1 cellular context compared by ENCODE assay signal in genomic region chr4:993111-994029, GRCh38.
TF ChIP-seq lines count a peak whose summit lies in the region.

Gene SLC26A1 (minus strand): TSS chr4:993404. CDS start chr4:991703, 1,701 bp downstream.

TF ChIP-seq in HepG2, 621 proteins besides CTCF, POLR2A, EP300 and RAD21 (continued from another document and continues in another):
- TF ChIP-seq ZNF800 (CRISPR knock-in tag; IDR thresholded peaks at IDR 0.05) (no peak; the same call in 1 of the 2 replicates), SP1 (IDR thresholded peaks at IDR 0.05) (no peak), SP1 (CRISPR knock-in tag; IDR thresholded peaks at IDR 0.05) (no peak), XBP1 (CRISPR knock-in tag; IDR thresholded peaks at IDR 0.05) (no peak), ZSCAN25 (CRISPR knock-in tag; IDR thresholded peaks at IDR 0.05) (0 out of 2 replicates have a peak, but pooled peaks have one; percentile 22), PAX8 (CRISPR knock-in tag; IDR thresholded peaks at IDR 0.05; ENCODE audit: borderline replicate concordance) (no peak), ZNF816 (CRISPR knock-in tag; IDR thresholded peaks at IDR 0.05; ENCODE audit: borderline replicate concordance) (0 out of 2 replicates have a peak, but pooled peaks have one; percentile 13), JUND (CRISPR knock-in tag; IDR thresholded peaks at IDR 0.05) (0 out of 2 replicates have a peak, but pooled peaks have one; percentile 39), NPAS2 (CRISPR knock-in tag; IDR thresholded peaks at IDR 0.05; ENCODE audit: borderline replicate concordance) (no peak), ZNF580 (CRISPR knock-in tag; IDR thresholded peaks at IDR 0.05; ENCODE audit: borderline replicate concordance, low read depth) (peak; percentile 42; the same call in 1 of the 2 replicates), NR3C1 (CRISPR knock-in tag; IDR thresholded peaks at IDR 0.05) (no peak), ZNF253 (CRISPR knock-in tag; IDR thresholded peaks at IDR 0.05; ENCODE audit: borderline replicate concordance) (no peak; the same call in 1 of the 2 replicates), NFAT5 (CRISPR knock-in tag; IDR thresholded peaks at IDR 0.05) (no peak; the same call in 1 of the 2 replicates), ZNF746 (CRISPR knock-in tag; IDR thresholded peaks at IDR 0.05) (no peak), ELF3 (CRISPR knock-in tag; IDR thresholded peaks at IDR 0.05) (no peak), ZNF337 (CRISPR knock-in tag; IDR thresholded peaks at IDR 0.05; ENCODE audit: borderline replicate concordance, low read depth) (peak; percentile 72; the same call in 1 of the 2 replicates), ZIK1 (CRISPR knock-in tag; IDR thresholded peaks at IDR 0.05; ENCODE audit: borderline replicate concordance, low read depth) (peak; percentile 63; the same call in 1 of the 2 replicates), GFI1 (CRISPR knock-in tag; IDR thresholded peaks at IDR 0.05; ENCODE audit: borderline replicate concordance) (no peak; the same call in none of the 2 replicates), XRCC5 (optimal IDR thresholded peaks at IDR 0.05; ENCODE audit: low read length) (no peak), FUBP1 (CRISPR knock-in tag; IDR thresholded peaks at IDR 0.05; ENCODE audit: borderline replicate concordance) (no peak; the same call in 1 of the 2 replicates), ZNF572 (CRISPR knock-in tag; IDR thresholded peaks at IDR 0.05) (no peak), EED (CRISPR knock-in tag; IDR thresholded peaks at IDR 0.05) (peak; percentile 91), ZNF44 (CRISPR knock-in tag; IDR thresholded peaks at IDR 0.05) (peak; percentile 79; the same call in 1 of the 2 replicates), AHR (CRISPR knock-in tag; IDR thresholded peaks at IDR 0.05) (peak; percentile 23; the same call in 1 of the 2 replicates), ETV5 (CRISPR knock-in tag; IDR thresholded peaks at IDR 0.05; ENCODE audit: borderline replicate concordance) (no peak; the same call in 1 of the 2 replicates), ZFP37 (CRISPR knock-in tag; IDR thresholded peaks at IDR 0.05; ENCODE audit: borderline replicate concordance) (no peak), ZNF614 (CRISPR knock-in tag; IDR thresholded peaks at IDR 0.05; ENCODE audit: borderline replicate concordance) (peak; percentile 94; the same call in 1 of the 2 replicates), ZNF740 (CRISPR knock-in tag; IDR thresholded peaks at IDR 0.05) (peak; percentile 91), EZH2 (conservative IDR thresholded peaks at IDR 0.05; ENCODE audit: low read depth, low read length) (no peak), ZNF761 (CRISPR knock-in tag; conservative IDR thresholded peaks at IDR 0.05) (no peak), ZNF224 (CRISPR knock-in tag; IDR thresholded peaks at IDR 0.05) (0 out of 2 replicates have a peak, but pooled peaks have one; percentile 2), ZNF3 (CRISPR knock-in tag; IDR thresholded peaks at IDR 0.05) (no peak), YY1 (IDR thresholded peaks at IDR 0.05; ENCODE audit: insufficient read depth, insufficient replicate concordance, low read depth, low read length) (peak; percentile 61), TAF1 (CRISPR knock-in tag; IDR thresholded peaks at IDR 0.05) (peak; percentile 14), BCLAF1 (IDR thresholded peaks at IDR 0.05) (no peak), FOXJ3 (CRISPR knock-in tag; IDR thresholded peaks at IDR 0.05; ENCODE audit: borderline replicate concordance) (no peak), MEIS1 (CRISPR knock-in tag; IDR thresholded peaks at IDR 0.05; ENCODE audit: borderline replicate concordance) (no peak; the same call in 1 of the 2 replicates), POLR2AphosphoS5 (IDR thresholded peaks at IDR 0.05; ENCODE audit: low read depth, low read length) (peak; percentile 45; the same call in 1 of the 2 replicates), U2AF1 (optimal IDR thresholded peaks at IDR 0.05; ENCODE audit: low read depth, low read length) (no peak), RAD51 (IDR thresholded peaks at IDR 0.05; ENCODE audit: borderline replicate concordance) (no peak), ZNF503 (CRISPR knock-in tag; IDR thresholded peaks at IDR 0.05) (0 out of 2 replicates have a peak, but pooled peaks have one; percentile 24)
- TF ChIP-seq, protein P1, sequence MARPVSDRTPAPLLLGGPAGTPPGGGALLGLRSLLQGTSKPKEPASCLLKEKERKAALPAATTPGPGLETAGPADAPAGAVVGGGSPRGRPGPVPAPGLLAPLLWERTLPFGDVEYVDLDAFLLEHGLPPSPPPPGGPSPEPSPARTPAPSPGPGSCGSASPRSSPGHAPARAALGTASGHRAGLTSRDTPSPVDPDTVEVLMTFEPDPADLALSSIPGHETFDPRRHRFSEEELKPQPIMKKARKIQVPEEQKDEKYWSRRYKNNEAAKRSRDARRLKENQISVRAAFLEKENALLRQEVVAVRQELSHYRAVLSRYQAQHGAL (CRISPR knock-in tag; IDR thresholded peaks at IDR 0.05; ENCODE audit: not compliant biosample characterization) = peak; percentile 17
- TF ChIP-seq, protein P2, sequence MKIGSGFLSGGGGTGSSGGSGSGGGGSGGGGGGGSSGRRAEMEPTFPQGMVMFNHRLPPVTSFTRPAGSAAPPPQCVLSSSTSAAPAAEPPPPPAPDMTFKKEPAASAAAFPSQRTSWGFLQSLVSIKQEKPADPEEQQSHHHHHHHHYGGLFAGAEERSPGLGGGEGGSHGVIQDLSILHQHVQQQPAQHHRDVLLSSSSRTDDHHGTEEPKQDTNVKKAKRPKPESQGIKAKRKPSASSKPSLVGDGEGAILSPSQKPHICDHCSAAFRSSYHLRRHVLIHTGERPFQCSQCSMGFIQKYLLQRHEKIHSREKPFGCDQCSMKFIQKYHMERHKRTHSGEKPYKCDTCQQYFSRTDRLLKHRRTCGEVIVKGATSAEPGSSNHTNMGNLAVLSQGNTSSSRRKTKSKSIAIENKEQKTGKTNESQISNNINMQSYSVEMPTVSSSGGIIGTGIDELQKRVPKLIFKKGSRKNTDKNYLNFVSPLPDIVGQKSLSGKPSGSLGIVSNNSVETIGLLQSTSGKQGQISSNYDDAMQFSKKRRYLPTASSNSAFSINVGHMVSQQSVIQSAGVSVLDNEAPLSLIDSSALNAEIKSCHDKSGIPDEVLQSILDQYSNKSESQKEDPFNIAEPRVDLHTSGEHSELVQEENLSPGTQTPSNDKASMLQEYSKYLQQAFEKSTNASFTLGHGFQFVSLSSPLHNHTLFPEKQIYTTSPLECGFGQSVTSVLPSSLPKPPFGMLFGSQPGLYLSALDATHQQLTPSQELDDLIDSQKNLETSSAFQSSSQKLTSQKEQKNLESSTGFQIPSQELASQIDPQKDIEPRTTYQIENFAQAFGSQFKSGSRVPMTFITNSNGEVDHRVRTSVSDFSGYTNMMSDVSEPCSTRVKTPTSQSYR (CRISPR knock-in tag; IDR thresholded peaks at IDR 0.05; ENCODE audit: borderline replicate concordance) = peak; percentile 90
- TF ChIP-seq, protein P3, sequence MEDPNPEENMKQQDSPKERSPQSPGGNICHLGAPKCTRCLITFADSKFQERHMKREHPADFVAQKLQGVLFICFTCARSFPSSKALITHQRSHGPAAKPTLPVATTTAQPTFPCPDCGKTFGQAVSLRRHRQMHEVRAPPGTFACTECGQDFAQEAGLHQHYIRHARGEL (CRISPR knock-in tag; IDR thresholded peaks at IDR 0.05) = no peak
